ENCODE assay signal across 9 cellular contexts in the genomic region with DNA sequence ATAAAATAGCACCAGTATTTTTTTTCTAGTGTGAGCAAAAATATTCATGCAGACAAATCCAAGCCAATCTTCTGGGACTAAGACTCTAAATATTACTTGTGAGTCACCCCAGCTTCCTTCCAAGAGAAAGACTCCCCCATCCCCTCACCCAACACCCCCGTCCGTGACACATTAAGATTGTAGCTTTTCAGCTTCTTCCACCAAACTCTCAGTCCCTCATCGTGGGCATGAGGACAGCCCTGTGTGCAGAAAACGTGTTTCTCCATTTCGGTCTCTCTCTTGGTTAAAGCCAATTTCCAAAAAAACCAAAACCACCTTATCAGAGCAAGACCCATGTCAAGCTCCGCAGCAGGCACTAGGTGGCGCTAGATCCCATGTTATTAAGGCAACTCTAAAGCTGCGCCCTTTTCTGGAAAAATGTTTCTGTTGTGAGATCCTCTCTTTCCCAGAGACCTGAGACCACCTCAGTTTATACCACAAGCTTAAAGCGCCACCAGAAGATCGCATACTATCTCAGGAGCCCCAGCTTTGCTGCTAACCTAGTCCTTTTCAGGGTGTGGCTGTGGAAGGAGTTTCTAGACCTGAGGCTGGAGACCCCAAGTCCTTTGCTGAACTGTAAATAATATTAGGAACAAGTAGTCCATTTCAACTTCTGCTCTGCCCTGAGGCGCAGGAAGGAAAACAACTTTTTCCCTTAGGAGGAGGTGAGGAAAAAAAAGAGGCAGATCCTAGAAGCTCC.
DNase-seq lines count a peak whose midpoint lies in the region; ATAC-seq, FAIRE-seq and TF ChIP-seq lines count a peak whose summit lies in the region.
"Had no signal": no experiment of that assay in that cellular context is flagged by ENCODE, and none has a peak within 500 bp of the region (broad histone marks: within the 10 kb centered on the region; RNA-seq: fewer than 3 reads in every experiment).

No MANE protein-coding gene starts in this region.

- H3K4me1 ChIP-seq in naive thymus-derived CD4-positive, alpha-beta T cell (ENCODE audit: control insufficient read depth in 2 of 2, insufficient read depth in 2 of 2, low read length in 2 of 2): peaks cover 23 to 25% of the 10 kb centered on the region in 2 donors

- H3K4me3 Mint-ChIP-seq in Calu3 (ENCODE audit: low read depth, unreplicated experiment): peak overlapping the region; percentile 56
- peak overlapping the region in 9 of 10 donors; percentile 53 to 86 (median 68) for H3K4me3 Mint-ChIP-seq in naive thymus-derived CD4-positive, alpha-beta T cell
- H3K4me3 Mint-ChIP-seq: dendritic cell treated with granulocyte-macrophage colony-stimulating factor and Interleukin-4, amounts not matched to agents 40 ng/mL and 50 ng/mL, for 4 days had no signal

- no peaks in the 10 kb centered on the region for H3K27me3 ChIP-seq in naive thymus-derived CD4-positive, alpha-beta T cell (ENCODE audit: control insufficient read depth in 2 of 2, insufficient read depth in 2 of 2, low read length in 2 of 2)

- H3K4me3 ChIP-seq in fibroblast of mammary gland (ENCODE audit: control insufficient read depth, low read depth, low read length): peak overlapping the region; percentile 40
- H3K4me3 ChIP-seq in naive thymus-derived CD4-positive, alpha-beta T cell (ENCODE audit: low read length): no peak overlapping the region

- TF ChIP-seq CTCF in Calu3 (IDR thresholded peaks at IDR 0.05; ENCODE audit: unreplicated experiment): peak; percentile 84
- peak; percentile 91 for TF ChIP-seq CTCF in fibroblast of mammary gland (conservative IDR thresholded peaks at IDR 0.05; ENCODE audit: control insufficient read depth, insufficient read depth, low read depth, low read length)

- intact Hi-C loops in Calu3 (cut with micrococcal nuclease; ENCODE audit: unreplicated experiment): loop anchor here (1.0 kb wide), 2 partner anchors 157 to 231 kb away; no protein-coding TSS in a partner anchor
- intact Hi-C loops in naive thymus-derived CD4-positive, alpha-beta T cell (cut with micrococcal nuclease): loop anchor here (1.0 to 10.0 kb wide), 11 partner anchors 157 to 834 kb away; a partner anchor contains a TSS

- no peaks in the 10 kb centered on the region for H3K36me3 Mint-ChIP-seq in Calu3 (ENCODE audit: insufficient read depth, unreplicated experiment)
- H3K36me3 Mint-ChIP-seq in naive thymus-derived CD4-positive, alpha-beta T cell: no peaks in the 10 kb centered on the region

- no peaks in the 10 kb centered on the region for H3K27me3 Mint-ChIP-seq in Calu3 (ENCODE audit: unreplicated experiment)
- peaks cover 0 to 3% (median 0%) of the 10 kb centered on the region in 5 donors for H3K27me3 Mint-ChIP-seq in naive thymus-derived CD4-positive, alpha-beta T cell

- DNase-seq in Calu3: peak; percentile 74
- DNase-seq in LHCN-M2 (ENCODE audit: low read depth): peak; percentile 72
- DNase-seq in RCC 7860 (ENCODE audit: low spot score): peak; percentile 59
- DNase-seq in activated T-helper 1 cell treated with Interleukin-2 at 50 U/mL for 16 hours (ENCODE audit: low read depth): peak; percentile 63
- DNase-seq in fibroblast of mammary gland (ENCODE audit: low read depth): peak; percentile 91
- peak; percentile 61 to 80 (median 73) for DNase-seq in naive thymus-derived CD4-positive, alpha-beta T cell
- DNase-seq in stimulated activated CD8-positive, alpha-beta memory T cell treated with anti-CD3 and anti-CD28 coated beads, Interleukin-7, amount 100 ng/mL, for 4 hours (ENCODE audit: low read depth in 2 of 2): peak; percentile 57 to 71

- no peaks in the 10 kb centered on the region for H3K9me3 Mint-ChIP-seq in Calu3 (ENCODE audit: low read depth, unreplicated experiment)
- no peaks in the 10 kb centered on the region for H3K9me3 Mint-ChIP-seq in naive thymus-derived CD4-positive, alpha-beta T cell
- H3K9me3 Mint-ChIP-seq: dendritic cell treated with granulocyte-macrophage colony-stimulating factor and Interleukin-4, amounts not matched to agents 40 ng/mL and 50 ng/mL, for 4 days had no signal

- CTCF ChIA-PET in Calu3 (lab: Charles Lee): interaction anchor here (0.7 to 3.3 kb wide), 12 partner anchors 19 to 582 kb away, joined by 3 to 38 read pairs (median 5); a partner anchor contains a TSS
- CTCF ChIA-PET in naive thymus-derived CD4-positive, alpha-beta T cell (lab: Charles Lee): interaction anchor here (0.5 to 9.1 kb wide), 43 partner anchors 9 to 708 kb away, joined by 3 to 289 read pairs (median 4); a partner anchor contains a TSS

- FAIRE-seq in RCC 7860 (lab: Jason Lieb, UNC): peak; percentile 28

- peak; percentile 54 for ATAC-seq in naive thymus-derived CD4-positive, alpha-beta T cell
- ATAC-seq in HG02642 (IDR thresholded peaks at IDR 0.05; ENCODE audit: poor library complexity, unreplicated experiment): no peak

- peaks cover 18% of the 10 kb centered on the region for H3K4me1 Mint-ChIP-seq in Calu3 (ENCODE audit: low read depth, unreplicated experiment)
- peaks cover 13 to 49% (median 32%) of the 10 kb centered on the region in 7 donors for H3K4me1 Mint-ChIP-seq in naive thymus-derived CD4-positive, alpha-beta T cell

- no peak overlapping the region for H3K27ac ChIP-seq in naive thymus-derived CD4-positive, alpha-beta T cell (ENCODE audit: low read depth, low read length)

- no peak overlapping the region for H3K27ac Mint-ChIP-seq in Calu3 (ENCODE audit: unreplicated experiment)
- H3K27ac Mint-ChIP-seq in naive thymus-derived CD4-positive, alpha-beta T cell: peak overlapping the region in 8 of 9 donors; percentile 9 to 94 (median 84)
- H3K27ac Mint-ChIP-seq: dendritic cell treated with granulocyte-macrophage colony-stimulating factor and Interleukin-4, amounts not matched to agents 40 ng/mL and 50 ng/mL, for 4 days had no signal

- no peaks in the 10 kb centered on the region for H3K9me3 ChIP-seq in naive thymus-derived CD4-positive, alpha-beta T cell (ENCODE audit: control insufficient read depth in 2 of 3, low read length in 3 of 3)

- no TSS peak for BruUV-seq in Calu3 (replicated peaks; lab: Mats Ljungman, UMichigan)

- no peaks in the 10 kb centered on the region for H3K36me3 ChIP-seq in naive thymus-derived CD4-positive, alpha-beta T cell (ENCODE audit: control insufficient read depth in 2 of 3, insufficient read depth in 3 of 3, low read length in 3 of 3)

- POLR2A ChIA-PET in naive thymus-derived CD4-positive, alpha-beta T cell (lab: Charles Lee): interaction anchor here (0.6 to 1.8 kb wide), 9 partner anchors 10 to 799 kb away, joined by 3 to 8 read pairs (median 3); a partner anchor contains a TSS
